Comparison of ENCODE assay signal across 13 cellular contexts in genomic region chr7:47690902-47691558, GRCh38.
A peak's percentile ranks its signal among the peaks of the same experiment; 100 is the strongest.
DNase-seq lines count a peak whose midpoint lies in the region; ATAC-seq, FAIRE-seq and TF ChIP-seq lines count a peak whose summit lies in the region.
"Had no signal": no experiment of that assay in that cellular context is flagged by ENCODE, and none has a peak within 500 bp of the region (broad histone marks: within the 10 kb centered on the region; RNA-seq: fewer than 3 reads in every experiment).

No MANE protein-coding gene starts in this region.

- 3% methylated on average over 3 of the region's 3 CpGs for WGBS in smooth muscle cell (ENCODE audit: low lambda C conversion rate)

- H3K27ac ChIP-seq in smooth muscle cell (ENCODE audit: low read depth): peak overlapping the region; percentile 53
- H3K27ac ChIP-seq: pancreas had no signal

- no peak overlapping the region for H3K27ac Mint-ChIP-seq in activated CD8-positive, alpha-beta memory T cell treated with anti-CD3 and anti-CD28 coated beads, Interleukin-2, amount 10 ng/mL, durations not matched to agents 7 days and 5 days
- H3K27ac Mint-ChIP-seq: activated naive CD8-positive, alpha-beta T cell treated with anti-CD3 and anti-CD28 coated beads, Interleukin-2, amount 10 ng/mL, durations not matched to agents 7 days and 5 days had no signal

- peaks cover 20% of the 10 kb centered on the region for H3F3A ChIP-seq in smooth muscle cell (ENCODE audit: low read depth)

- H3K4me3 ChIP-seq in adipocyte (ENCODE audit: low read length) (no peak overlapping the region), fibroblast of villous mesenchyme (ENCODE audit: low read depth, low read length) (no peak overlapping the region), smooth muscle cell (no peak overlapping the region), BE2C (ENCODE audit: low read depth, low read length) (no peak overlapping the region)
- H3K4me3 ChIP-seq: pancreas had no signal

- no peaks in the 10 kb centered on the region for H3K27me3 Mint-ChIP-seq in activated CD8-positive, alpha-beta memory T cell treated with anti-CD3 and anti-CD28 coated beads, Interleukin-2, amount 10 ng/mL, durations not matched to agents 7 days and 5 days

- H3K27me3 ChIP-seq in adipocyte (replicated peaks; ENCODE audit: control insufficient read depth, insufficient read depth, low read length) (no peaks in the 10 kb centered on the region), smooth muscle cell (ENCODE audit: low read depth) (no peaks in the 10 kb centered on the region), BE2C (no peaks in the 10 kb centered on the region)
- H3K27me3 ChIP-seq: pancreas had no signal

- TF ChIP-seq CTCF in fibroblast of villous mesenchyme (IDR thresholded peaks at IDR 0.05; ENCODE audit: insufficient read depth, low read depth, low read length): no peak
- TF ChIP-seq CTCF in smooth muscle cell (IDR thresholded peaks at IDR 0.05; ENCODE audit: borderline replicate concordance, insufficient read depth, poor library complexity, severe bottlenecking): no peak
- TF ChIP-seq CTCF in BE2C (IDR thresholded peaks at IDR 0.05; ENCODE audit: low read depth, low read length): no peak

- no peaks in the 10 kb centered on the region for H4K20me1 ChIP-seq in smooth muscle cell (ENCODE audit: low read depth)

- H3K9ac ChIP-seq in adipocyte (ENCODE audit: low read length) (peak overlapping the region; percentile 51), smooth muscle cell (ENCODE audit: low read depth) (no peak overlapping the region)

- DNase-seq in adipocyte (ENCODE audit: low read depth) (peak; percentile 61), fibroblast of villous mesenchyme (ENCODE audit: low read depth) (peak; percentile 70), smooth muscle cell (lab: John Stamatoyannopoulos, UW; ENCODE audit: unreplicated experiment) (no peak), NCI-H1436 (lab: John Stamatoyannopoulos, UW) (no peak), BE2C (no peak)
- DNase-seq in activated CD8-positive, alpha-beta memory T cell treated with anti-CD3 and anti-CD28 coated beads, Interleukin-2, amount 10 ng/mL, durations not matched to agents 7 days and 5 days: no peak
- DNase-seq: activated naive CD8-positive, alpha-beta T cell treated with anti-CD3 and anti-CD28 coated beads, Interleukin-2, amount 10 ng/mL, durations not matched to agents 7 days and 5 days; Caco-2; NCI-H187; pancreas had no signal

- CTCF ChIA-PET in activated CD8-positive, alpha-beta memory T cell treated with anti-CD3 and anti-CD28 coated beads, Interleukin-2, amount 10 ng/mL, durations not matched to agents 7 days and 5 days (lab: Charles Lee): no interaction called here

- no peak for ATAC-seq in HG03469 (IDR thresholded peaks at IDR 0.05; ENCODE audit: unreplicated experiment)
- ATAC-seq in activated CD8-positive, alpha-beta memory T cell treated with anti-CD3 and anti-CD28 coated beads, Interleukin-2, amount 10 ng/mL, durations not matched to agents 7 days and 5 days: no peak
- ATAC-seq: pancreas had no signal

- H3K79me2 ChIP-seq in smooth muscle cell (ENCODE audit: low read depth): no peaks in the 10 kb centered on the region

- H3K9me3 ChIP-seq in adipocyte (ENCODE audit: control insufficient read depth, low read length) (no peaks in the 10 kb centered on the region), smooth muscle cell (replicated peaks; ENCODE audit: low read depth) (no peaks in the 10 kb centered on the region), BE2C (no peaks in the 10 kb centered on the region)
- H3K9me3 ChIP-seq: Caco-2, pancreas had no signal

- H3K4me1 ChIP-seq in adipocyte (ENCODE audit: control insufficient read depth, insufficient read depth, low read length) (peaks cover 22% of the 10 kb centered on the region), smooth muscle cell (ENCODE audit: low read depth) (peaks cover 6% of the 10 kb centered on the region), BE2C (no peaks in the 10 kb centered on the region)
- H3K4me1 ChIP-seq: pancreas had no signal

- peak overlapping the region; percentile 27 for H3K4me2 ChIP-seq in smooth muscle cell

- H2AFZ ChIP-seq in smooth muscle cell (ENCODE audit: low read depth): no peak overlapping the region

- peak; percentile 30 for FAIRE-seq in G401.6 (lab: Jason Lieb, UNC)
- FAIRE-seq: keratinocyte, pancreas had no signal

- no peaks in the 10 kb centered on the region for H3K36me3 ChIP-seq in adipocyte (ENCODE audit: control insufficient read depth, insufficient read depth, low read length, severe bottlenecking)
- no peaks in the 10 kb centered on the region for H3K36me3 ChIP-seq in smooth muscle cell (ENCODE audit: low read depth)
- no peaks in the 10 kb centered on the region for H3K36me3 ChIP-seq in BE2C
- H3K36me3 ChIP-seq: pancreas had no signal

- H3K4me1 Mint-ChIP-seq in activated CD8-positive, alpha-beta memory T cell treated with anti-CD3 and anti-CD28 coated beads, Interleukin-2, amount 10 ng/mL, durations not matched to agents 7 days and 5 days: no peaks in the 10 kb centered on the region

- peaks cover 2% of the 10 kb centered on the region for H3K9me3 Mint-ChIP-seq in activated CD8-positive, alpha-beta memory T cell treated with anti-CD3 and anti-CD28 coated beads, Interleukin-2, amount 10 ng/mL, durations not matched to agents 7 days and 5 days (ENCODE audit: low read depth)
- H3K9me3 Mint-ChIP-seq: activated naive CD8-positive, alpha-beta T cell treated with anti-CD3 and anti-CD28 coated beads, Interleukin-2, amount 10 ng/mL, durations not matched to agents 7 days and 5 days had no signal

- H3K4me3 Mint-ChIP-seq in activated CD8-positive, alpha-beta memory T cell treated with anti-CD3 and anti-CD28 coated beads, Interleukin-2, amount 10 ng/mL, durations not matched to agents 7 days and 5 days: no peak overlapping the region
- H3K4me3 Mint-ChIP-seq: activated naive CD8-positive, alpha-beta T cell treated with anti-CD3 and anti-CD28 coated beads, Interleukin-2, amount 10 ng/mL, durations not matched to agents 7 days and 5 days had no signal

- H3K36me3 Mint-ChIP-seq in activated CD8-positive, alpha-beta memory T cell treated with anti-CD3 and anti-CD28 coated beads, Interleukin-2, amount 10 ng/mL, durations not matched to agents 7 days and 5 days: no peaks in the 10 kb centered on the region
- H3K36me3 Mint-ChIP-seq: activated naive CD8-positive, alpha-beta T cell treated with anti-CD3 and anti-CD28 coated beads, Interleukin-2, amount 10 ng/mL, durations not matched to agents 7 days and 5 days had no signal

Comparison
In these comparisons a context has a peak if more than half of its experiments do, and no peak if none do; other contexts are left out.
1. DNase-seq: peak in adipocyte (single experiment) and fibroblast of villous mesenchyme (single experiment); none in smooth muscle cell (single experiment), NCI-H1436 (single experiment), BE2C (single experiment) and activated CD8-positive, alpha-beta memory T cell treated with anti-CD3 and anti-CD28 coated beads, Interleukin-2, amount 10 ng/mL, durations not matched to agents 7 days and 5 days (single experiment).